ENCODE assay signal across 25 cellular contexts in genomic region chr12:130576286-130576933, GRCh38.
DNase-seq lines count a peak whose midpoint lies in the region; TF ChIP-seq lines count a peak whose summit lies in the region.
"Had no signal": no experiment of that assay in that cellular context is flagged by ENCODE, and none has a peak within 500 bp of the region (broad histone marks: within the 10 kb centered on the region; RNA-seq: fewer than 3 reads in every experiment).

No MANE protein-coding gene starts in this region.

- H3K27me3 ChIP-seq in BE2C: no peaks in the 10 kb centered on the region
- H3K27me3 ChIP-seq in H9 (ENCODE audit: insufficient read depth, low read length): no peaks in the 10 kb centered on the region; the same call in 1 of the 2 replicates
- H3K27me3 ChIP-seq: thyroid gland had no signal

- no peaks in the 10 kb centered on the region for H3K4me1 Mint-ChIP-seq in H9
- H3K4me1 Mint-ChIP-seq: activated naive CD4-positive, alpha-beta T cell treated with anti-CD3 and anti-CD28 coated beads, Interleukin-2, amount 10 ng/mL, durations not matched to agents 7 days and 5 days; CD4-positive, alpha-beta memory T cell; stimulated activated effector memory CD8-positive, alpha-beta T cell treated with anti-CD3 and anti-CD28 coated beads, Interleukin-12 subunit alpha, Interleukin-12 subunit beta, amount 100 ng/mL, for 72 hours had no signal

- no peak overlapping the region for H2BK12ac ChIP-seq in H9 (ENCODE audit: insufficient read length, low read depth, low read length)

- peak overlapping the region; percentile 34 for H3K4me3 ChIP-seq in BE2C (ENCODE audit: low read depth, low read length)
- H3K4me3 ChIP-seq: GM23248, thyroid gland had no signal

- no peak overlapping the region for H3K9ac ChIP-seq in H9 (ENCODE audit: extremely low read depth, insufficient read length, low read length)
- H3K9ac ChIP-seq: GM23248 had no signal

- no peaks in the 10 kb centered on the region for H3K9me3 Mint-ChIP-seq in H9
- H3K9me3 Mint-ChIP-seq: T-helper 1 cell treated with Interleukin-12 subunit alpha and Interleukin-12 subunit beta and Interleukin-4 antibody, amounts not matched to agents 30 μg/mL and 1 μg/mL, for 36 hours had no signal

- H3K9me3 ChIP-seq in BE2C (no peaks in the 10 kb centered on the region), H9 (ENCODE audit: control insufficient read depth, low read depth, low read length) (no peaks in the 10 kb centered on the region)
- H3K9me3 ChIP-seq: thyroid gland had no signal

- H3K4ac ChIP-seq in H9 (ENCODE audit: low read depth, low read length): no peak overlapping the region

- no peak overlapping the region for H3K18ac ChIP-seq in H9 (ENCODE audit: insufficient read length, low read depth, low read length)

- H3K79me1 ChIP-seq in H9 (ENCODE audit: insufficient read depth, low read depth, low read length, poor library complexity, severe bottlenecking): no peaks in the 10 kb centered on the region

- H3K14ac ChIP-seq in H9 (ENCODE audit: insufficient read depth, low read length): no peak overlapping the region

- H4K20me1 ChIP-seq in H9 (ENCODE audit: control insufficient read depth, insufficient read depth, insufficient read length): no peaks in the 10 kb centered on the region

- no peak overlapping the region for H2BK5ac ChIP-seq in H9 (ENCODE audit: insufficient read length, low read length)

- H4K91ac ChIP-seq in H9 (ENCODE audit: insufficient read length, low read depth, low read length): no peak overlapping the region

- no peak overlapping the region for H3K4me2 ChIP-seq in H9 (ENCODE audit: insufficient read depth, insufficient read length, low read length)

- no peak overlapping the region; a peak in 1 of 7 replicates for H3K27ac Mint-ChIP-seq in H9
- H3K27ac Mint-ChIP-seq: activated naive CD4-positive, alpha-beta T cell treated with anti-CD3 and anti-CD28 coated beads, Interleukin-2, amount 10 ng/mL, durations not matched to agents 7 days and 5 days; CD4-positive, alpha-beta memory T cell; stimulated activated effector memory CD8-positive, alpha-beta T cell treated with anti-CD3 and anti-CD28 coated beads, Interleukin-12 subunit alpha, Interleukin-12 subunit beta, amount 100 ng/mL, for 72 hours; T-helper 1 cell treated with Interleukin-12 subunit alpha and Interleukin-12 subunit beta and Interleukin-4 antibody, amounts not matched to agents 30 μg/mL and 1 μg/mL, for 36 hours had no signal

- H3K4me3 Mint-ChIP-seq in H9: no peak overlapping the region
- H3K4me3 Mint-ChIP-seq: activated naive CD4-positive, alpha-beta T cell treated with anti-CD3 and anti-CD28 coated beads, Interleukin-2, amount 10 ng/mL, durations not matched to agents 7 days and 5 days; CD4-positive, alpha-beta memory T cell; stimulated activated effector memory CD8-positive, alpha-beta T cell treated with anti-CD3 and anti-CD28 coated beads, Interleukin-12 subunit alpha, Interleukin-12 subunit beta, amount 100 ng/mL, for 72 hours; T-helper 1 cell treated with Interleukin-12 subunit alpha and Interleukin-12 subunit beta and Interleukin-4 antibody, amounts not matched to agents 30 μg/mL and 1 μg/mL, for 36 hours had no signal

- no peaks in the 10 kb centered on the region for H3K23me2 ChIP-seq in H9 (ENCODE audit: insufficient read length, low read depth, low read length, poor library complexity, severe bottlenecking)

- H3K36me3 Mint-ChIP-seq in H9 (ENCODE audit: insufficient read depth in 1 of 3, low read depth in 3 of 3): 0 out of 7 replicates have a peak, but pooled peaks cover 0 to 2% (median 0%) of the 10 kb centered on the region in 3 experiments
- H3K36me3 Mint-ChIP-seq: activated naive CD4-positive, alpha-beta T cell treated with anti-CD3 and anti-CD28 coated beads, Interleukin-2, amount 10 ng/mL, durations not matched to agents 7 days and 5 days; stimulated activated effector memory CD8-positive, alpha-beta T cell treated with anti-CD3 and anti-CD28 coated beads, Interleukin-12 subunit alpha, Interleukin-12 subunit beta, amount 100 ng/mL, for 72 hours had no signal

- TF ChIP-seq CTCF in BE2C (IDR thresholded peaks at IDR 0.05; ENCODE audit: low read depth, low read length) (no peak), H9 (conservative IDR thresholded peaks at IDR 0.05) (no peak), GM13977 (IDR thresholded peaks at IDR 0.05; ENCODE audit: extremely low read depth, insufficient read depth, missing control alignments) (no peak)

- H2BK120ac ChIP-seq in H9 (ENCODE audit: low read depth, low read length, poor library complexity, severe bottlenecking): no peak overlapping the region

- H2AFZ ChIP-seq in H9 (ENCODE audit: low read length): no peak overlapping the region
- H2AFZ ChIP-seq: GM23248 had no signal

- peaks cover 54% of the 10 kb centered on the region for H3K4me1 ChIP-seq in BE2C
- H3K4me1 ChIP-seq in H9 (ENCODE audit: insufficient read depth, low read length): no peaks in the 10 kb centered on the region

- no peak overlapping the region for H3K56ac ChIP-seq in H9 (ENCODE audit: insufficient read length, low read depth, low read length)

- H3K27me3 Mint-ChIP-seq in H9 (ENCODE audit: low read depth): no peaks in the 10 kb centered on the region; the same call in none of the 2 replicates
- H3K27me3 Mint-ChIP-seq: activated naive CD4-positive, alpha-beta T cell treated with anti-CD3 and anti-CD28 coated beads, Interleukin-2, amount 10 ng/mL, durations not matched to agents 7 days and 5 days; CD4-positive, alpha-beta memory T cell had no signal

- no peak overlapping the region for H3K27ac ChIP-seq in H9 (ENCODE audit: insufficient read length, low read depth, low read length)
- H3K27ac ChIP-seq in caudate nucleus (ENCODE audit: low read depth, low read length): no peak overlapping the region
- H3K27ac ChIP-seq: GM23248, thyroid gland, VCaP had no signal

- no peak overlapping the region for H4K5ac ChIP-seq in H9 (ENCODE audit: insufficient read length, low read depth, low read length)

- H2BK20ac ChIP-seq in H9 (ENCODE audit: low read depth, low read length, poor library complexity, severe bottlenecking): no peak overlapping the region

- H3K79me2 ChIP-seq in H9 (ENCODE audit: insufficient read depth, low read length): no peaks in the 10 kb centered on the region

- H2AK5ac ChIP-seq in H9 (ENCODE audit: insufficient read length, low read length): no peak overlapping the region

- H3T11ph ChIP-seq in H9 (ENCODE audit: low read length): no peak overlapping the region

- H4K8ac ChIP-seq in H9 (replicated peaks; ENCODE audit: insufficient read length, low read depth, low read length): no peak overlapping the region

- DNase-seq in BE2C: peak; percentile 84
- peak; percentile 22 for DNase-seq in H9
- peak; percentile 84 to 96 for DNase-seq in NCI-H524 (lab: John Stamatoyannopoulos, UW)
- DNase-seq in cerebellar cortex (ENCODE audit: low spot score): peak; percentile 49
- no peak for DNase-seq in caudate nucleus (lab: John Stamatoyannopoulos, UW)
- DNase-seq in stimulated activated CD4-positive, alpha-beta T cell treated with anti-CD3 and anti-CD28 coated beads, Interleukin-4, amount 100 ng/mL, for 1 hour: no peak
- no peak for DNase-seq in stimulated activated CD4-positive, alpha-beta T cell treated with anti-CD3 and anti-CD28 coated beads, Interleukin-4, amount 100 ng/mL, for 24 hours
- DNase-seq in GM13977 (ENCODE audit: low spot score): no peak
- DNase-seq: ACHN; activated CD4-positive, alpha-beta T cell treated with anti-CD3 and anti-CD28 coated beads, Interleukin-2, amount 50 U/mL, for 48 hours; activated naive CD4-positive, alpha-beta T cell treated with anti-CD3 and anti-CD28 coated beads, Interleukin-2, amount 10 ng/mL, durations not matched to agents 7 days and 5 days; activated T-cell treated with anti-CD3 and anti-CD28 coated beads, Interleukin-2, amount 50 U/mL, for 1 hour; aorta; CD4-positive, alpha-beta memory T cell; cerebellar nuclear complex; effector memory CD4-positive, alpha-beta T cell; GM23248; left ventricle myocardium superior; MM.1S; right cardiac atrium; stimulated activated CD4-positive, alpha-beta T cell treated with anti-CD3 and anti-CD28 coated beads, Interleukin-15, amount 100 ng/mL, for 24 hours; thyroid gland had no signal

- in situ Hi-C loops in GM13977 (cut with MboI; ENCODE audit: low pct_unique_long_range_greater_than_20kb, low sequenced_read_pairs, unreplicated experiment): no loop called here

- WGBS in H9 (ENCODE audit: extremely low coverage, insufficient read length, low lambda C conversion rate): no CpG with 5 or more reads among the region's 25 CpGs

- H3K36me3 ChIP-seq in BE2C: peaks cover 3% of the 10 kb centered on the region; the same call in 1 of the 2 replicates
- H3K36me3 ChIP-seq: thyroid gland had no signal

- no peak overlapping the region for H3K23ac ChIP-seq in H9 (ENCODE audit: insufficient read length, low read depth, low read length)

- no peak overlapping the region for H2BK15ac ChIP-seq in H9 (ENCODE audit: low read depth, low read length)

Comparison
In these comparisons a context has a peak if more than half of its experiments do, and no peak if none do; other contexts are left out.
1. DNase-seq: peak in BE2C (single experiment), H9 (single experiment), NCI-H524 (2 of 2) and cerebellar cortex (single experiment); none in caudate nucleus (0 of 61), stimulated activated CD4-positive, alpha-beta T cell treated with anti-CD3 and anti-CD28 coated beads, Interleukin-4, amount 100 ng/mL, for 1 hour (single experiment), stimulated activated CD4-positive, alpha-beta T cell treated with anti-CD3 and anti-CD28 coated beads, Interleukin-4, amount 100 ng/mL, for 24 hours (single experiment) and GM13977 (single experiment).